Comparison of ENCODE assay signal across 18 cellular contexts in the genomic region with DNA sequence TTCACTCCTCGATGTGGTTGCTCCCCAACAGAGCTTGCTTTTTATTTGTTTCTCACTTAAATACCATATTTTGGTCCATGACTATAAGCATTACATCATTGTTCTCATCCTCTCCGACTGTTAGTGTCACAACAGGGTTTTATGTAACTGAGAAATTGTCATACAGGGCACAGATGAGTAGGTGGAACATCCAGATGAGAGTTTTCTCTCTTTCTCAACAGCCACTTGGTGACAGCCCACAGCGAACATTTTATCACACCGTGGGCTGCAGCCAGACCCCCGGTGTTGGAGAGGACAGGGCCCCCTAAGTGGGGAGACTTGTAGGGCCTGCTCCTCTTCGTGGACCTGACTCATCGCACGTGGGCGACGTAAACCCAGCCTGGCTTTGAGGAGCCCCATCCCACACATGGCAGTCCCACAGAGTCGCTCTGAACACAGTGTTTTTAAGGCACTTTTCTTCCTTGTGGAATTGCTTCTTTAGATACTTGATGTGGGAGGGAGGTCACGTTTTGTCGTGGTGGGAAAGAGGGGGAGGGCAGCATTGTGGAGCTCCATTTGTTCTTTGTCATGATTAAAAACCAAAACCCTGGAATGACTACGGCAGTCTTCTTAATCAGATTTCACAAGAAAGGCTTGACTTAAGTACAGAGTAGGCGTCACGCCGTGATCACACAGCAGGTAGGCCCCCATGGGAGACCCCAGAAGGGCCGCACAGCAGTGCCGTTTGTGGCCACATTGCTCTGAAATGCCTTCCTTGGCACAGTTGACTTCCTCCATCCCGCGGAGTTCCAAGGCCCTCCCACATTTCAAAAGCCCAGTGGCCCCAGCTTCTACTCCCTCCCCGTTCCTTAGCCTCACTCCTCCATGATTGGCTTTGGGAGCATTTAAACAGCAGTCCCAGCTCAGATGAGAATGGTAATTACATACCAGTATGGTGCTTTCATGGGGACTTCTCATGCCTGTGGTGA.
A peak's percentile ranks its signal among the peaks of the same experiment; 100 is the strongest.
DNase-seq lines count a peak whose midpoint lies in the region; ATAC-seq and TF ChIP-seq lines count a peak whose summit lies in the region.
"Had no signal": no experiment of that assay in that cellular context is flagged by ENCODE, and none has a peak within 500 bp of the region (broad histone marks: within the 10 kb centered on the region; RNA-seq: fewer than 3 reads in every experiment).

No MANE protein-coding gene starts in this region.

- H3K4me1 Mint-ChIP-seq in GM23338 = peaks cover 5% of the 10 kb centered on the region; the same call in 2 of the 3 replicates

- DNase-seq in activated CD4-positive, alpha-beta T cell treated with anti-CD3 and anti-CD28 coated beads, Interleukin-2, amount 50 U/mL, for 48 hours = peak; percentile 44 to 55
- DNase-seq in activated CD4-positive, alpha-beta T cell treated with anti-CD3 and anti-CD28 coated beads, Interleukin-2, amount 50 U/mL, for 1 hour = no peak
- DNase-seq in activated T-cell treated with anti-CD3 and anti-CD28 coated beads, Interleukin-2, amount 50 U/mL, for 48 hours = peak; percentile 69 to 74
- peak; percentile 12 to 27 (median 23) for DNase-seq in stimulated activated CD4-positive, alpha-beta T cell treated with anti-CD3 and anti-CD28 coated beads, TNF-alpha, amount 100 ng/mL, for 48 hours (ENCODE audit: low read depth in 3 of 3)
- DNase-seq in NCI-H2171 treated with DMSO at 0.1 percent for 48 hours (lab: John Stamatoyannopoulos, UW) = no peak
- DNase-seq in GM23338 (ENCODE audit: low spot score) = no peak
- DNase-seq in NCI-H2029 treated with DMSO at 0.1 percent for 48 hours (lab: John Stamatoyannopoulos, UW) = no peak
- DNase-seq: activated naive CD4-positive, alpha-beta T cell treated with anti-CD3 and anti-CD28 coated beads for 36 hours; COR-L47; HCEC 1CT; mesenchymal stem cell; NCI-H1048; NCI-H226 had no signal

- TF ChIP-seq CTCF in GM23338 (conservative IDR thresholded peaks at IDR 0.05; ENCODE audit: low read depth in 2 of 2) = no peak

- no peak overlapping the region for H3K4me3 ChIP-seq in GM23338
- H3K4me3 ChIP-seq: esophagus muscularis mucosa, upper lobe of left lung had no signal

- no peaks in the 10 kb centered on the region for H3K36me3 ChIP-seq in GM23338 (ENCODE audit: insufficient read depth)
- H3K36me3 ChIP-seq: upper lobe of left lung had no signal

- H3K4me2 ChIP-seq in GM23338 = no peak overlapping the region

- no peaks in the 10 kb centered on the region for H3K27me3 ChIP-seq in layer of hippocampus (ENCODE audit: control insufficient read depth, insufficient read depth, low read length)
- no peaks in the 10 kb centered on the region for H3K27me3 ChIP-seq in GM23338 (ENCODE audit: insufficient read depth)
- H3K27me3 ChIP-seq: esophagus muscularis mucosa, upper lobe of left lung had no signal

- H4K20me1 ChIP-seq in GM23338 (replicated peaks; ENCODE audit: insufficient read depth) = no peaks in the 10 kb centered on the region

- H3K9me2 ChIP-seq in GM23338 (ENCODE audit: insufficient read depth) = no peaks in the 10 kb centered on the region

- H3K4me1 ChIP-seq in GM23338 (ENCODE audit: insufficient read depth) = no peaks in the 10 kb centered on the region
- H3K4me1 ChIP-seq: upper lobe of left lung had no signal

- no peak overlapping the region for H2AFZ ChIP-seq in GM23338

- H3K4me3 Mint-ChIP-seq in GM23338 = no peak overlapping the region
- H3K4me3 Mint-ChIP-seq: activated naive CD4-positive, alpha-beta T cell treated with anti-CD3 and anti-CD28 coated beads for 36 hours had no signal

- no peak for ATAC-seq in GM23338
- ATAC-seq: SK-N-SH treated with all-trans-retinoic acid at 6 μM for 48 hours had no signal

- H3K36me3 Mint-ChIP-seq in GM23338 (ENCODE audit: low read depth) = no peaks in the 10 kb centered on the region

- H3K9me3 Mint-ChIP-seq in GM23338 = no peaks in the 10 kb centered on the region
- H3K9me3 Mint-ChIP-seq: activated naive CD4-positive, alpha-beta T cell treated with anti-CD3 and anti-CD28 coated beads for 36 hours had no signal

- peaks cover 11% of the 10 kb centered on the region for H3K27me3 Mint-ChIP-seq in GM23338 (ENCODE audit: insufficient read depth, low read depth, poor library complexity)

- H3K27ac ChIP-seq in layer of hippocampus (ENCODE audit: low read depth, low read length) = peak overlapping the region; percentile 25
- no peak overlapping the region for H3K27ac ChIP-seq in GM23338 (ENCODE audit: low read depth)
- H3K27ac ChIP-seq: esophagus muscularis mucosa, upper lobe of left lung, VCaP had no signal

- no peaks in the 10 kb centered on the region for H3F3A ChIP-seq in GM23338 (replicated peaks; ENCODE audit: low read depth)

- no peak overlapping the region for H3K27ac Mint-ChIP-seq in GM23338
- H3K27ac Mint-ChIP-seq: activated naive CD4-positive, alpha-beta T cell treated with anti-CD3 and anti-CD28 coated beads for 36 hours had no signal

- H3K79me2 ChIP-seq in GM23338 (replicated peaks; ENCODE audit: insufficient read depth) = no peaks in the 10 kb centered on the region

TF ChIP-seq in GM23338, 12 proteins besides CTCF, POLR2A, EP300 and RAD21:
- no peak for TF ChIP-seq CREB1 (CRISPR knock-in tag; IDR thresholded peaks at IDR 0.05; ENCODE audit: low read depth)
- TF ChIP-seq, protein P1, sequence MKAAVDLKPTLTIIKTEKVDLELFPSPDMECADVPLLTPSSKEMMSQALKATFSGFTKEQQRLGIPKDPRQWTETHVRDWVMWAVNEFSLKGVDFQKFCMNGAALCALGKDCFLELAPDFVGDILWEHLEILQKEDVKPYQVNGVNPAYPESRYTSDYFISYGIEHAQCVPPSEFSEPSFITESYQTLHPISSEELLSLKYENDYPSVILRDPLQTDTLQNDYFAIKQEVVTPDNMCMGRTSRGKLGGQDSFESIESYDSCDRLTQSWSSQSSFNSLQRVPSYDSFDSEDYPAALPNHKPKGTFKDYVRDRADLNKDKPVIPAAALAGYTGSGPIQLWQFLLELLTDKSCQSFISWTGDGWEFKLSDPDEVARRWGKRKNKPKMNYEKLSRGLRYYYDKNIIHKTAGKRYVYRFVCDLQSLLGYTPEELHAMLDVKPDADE (IDR thresholded peaks at IDR 0.05) = no peak

Comparison
In these comparisons a context has a peak if more than half of its experiments do, and no peak if none do; other contexts are left out.
1. DNase-seq: peak in activated CD4-positive, alpha-beta T cell treated with anti-CD3 and anti-CD28 coated beads, Interleukin-2, amount 50 U/mL, for 48 hours (2 of 2), activated T-cell treated with anti-CD3 and anti-CD28 coated beads, Interleukin-2, amount 50 U/mL, for 48 hours (2 of 2) and stimulated activated CD4-positive, alpha-beta T cell treated with anti-CD3 and anti-CD28 coated beads, TNF-alpha, amount 100 ng/mL, for 48 hours (3 of 3); none in activated CD4-positive, alpha-beta T cell treated with anti-CD3 and anti-CD28 coated beads, Interleukin-2, amount 50 U/mL, for 1 hour (single experiment), NCI-H2171 treated with DMSO at 0.1 percent for 48 hours (single experiment), GM23338 (single experiment) and NCI-H2029 treated with DMSO at 0.1 percent for 48 hours (single experiment).